Comparison of ENCODE assay signal across 20 cellular contexts in genomic region chr1:27759236-27759635, GRCh38. TPM values are rescaled to one million over a fixed set of nuclear protein-coding genes. Genes with fewer than 3 reads are reported as not detected.
DNase-seq lines count a peak whose midpoint lies in the region; ATAC-seq and TF ChIP-seq lines count a peak whose summit lies in the region.
"Had no signal": no experiment of that assay in that cellular context is flagged by ENCODE, and none has a peak within 500 bp of the region (broad histone marks: within the 10 kb centered on the region; RNA-seq: fewer than 3 reads in every experiment).

No MANE protein-coding gene starts in this region.

- peak overlapping the region; percentile 41 for H3K27ac Mint-ChIP-seq in T-helper 17 cell
- peak overlapping the region; percentile 6 for H3K27ac Mint-ChIP-seq in stimulated activated effector memory CD8-positive, alpha-beta T cell treated with anti-CD3 and anti-CD28 coated beads, Interleukin-12 subunit alpha, Interleukin-12 subunit beta, amount 100 ng/mL, for 72 hours
- H3K27ac Mint-ChIP-seq: B cell; CD4-positive, alpha-beta T cell; CD8-positive, alpha-beta T cell had no signal

- H3K27ac ChIP-seq in SK-N-SH (ENCODE audit: low read depth in 2 of 2, low read length in 1 of 2) (peak overlapping the region in 1 of 2 experiments; percentile 79; a peak in 2 of 4 replicates), prostate gland (no peak overlapping the region)
- H3K27ac ChIP-seq: 22Rv1; A549; BLaER1 treated with 17β-estradiol and CSF1 and Interleukin-3, amounts not matched to agents 10 nM and 100 nM; C4-2B had no signal

- H3K4me2 ChIP-seq in SK-N-SH = no peak overlapping the region
- H3K4me2 ChIP-seq: A549; BLaER1 treated with 17β-estradiol and CSF1 and Interleukin-3, amounts not matched to agents 10 nM and 100 nM had no signal

- TF ChIP-seq RAD21 in SK-N-SH (IDR thresholded peaks at IDR 0.05; ENCODE audit: low read length) = no peak; the same call in 1 of the 2 replicates

- H3K79me2 ChIP-seq in SK-N-SH (ENCODE audit: insufficient read depth) = no peaks in the 10 kb centered on the region

- H3K4me3 ChIP-seq in SK-N-SH (ENCODE audit: low read depth in 2 of 2, low read length in 1 of 2) (no peak overlapping the region), mucosa of descending colon (no peak overlapping the region), prostate gland (no peak overlapping the region)
- H3K4me3 ChIP-seq: A549; BLaER1 treated with 17β-estradiol and CSF1 and Interleukin-3, amounts not matched to agents 10 nM and 100 nM; GM12878 had no signal

- H3K9me2 ChIP-seq in SK-N-SH = no peaks in the 10 kb centered on the region

- peaks cover 4% of the 10 kb centered on the region for H3K36me3 Mint-ChIP-seq in T-helper 17 cell (ENCODE audit: low read depth)
- peaks cover 69% of the 10 kb centered on the region for H3K36me3 Mint-ChIP-seq in stimulated activated effector memory CD8-positive, alpha-beta T cell treated with anti-CD3 and anti-CD28 coated beads, Interleukin-12 subunit alpha, Interleukin-12 subunit beta, amount 100 ng/mL, for 72 hours

- intact Hi-C loops in mucosa of descending colon (cut with DNase I, micrococcal nuclease) (no loop called here), prostate gland (cut with DNase I) (no loop called here)

- peaks cover 0 to 38% of the 10 kb centered on the region in 2 experiments for H3K36me3 ChIP-seq in SK-N-SH (replicated peaks in 1 of 2; ENCODE audit: control insufficient read depth in 1 of 2, insufficient read depth in 2 of 2, low read length in 1 of 2)
- H3K36me3 ChIP-seq in mucosa of descending colon (ENCODE audit: low read depth) = no peaks in the 10 kb centered on the region
- no peaks in the 10 kb centered on the region for H3K36me3 ChIP-seq in prostate gland

- POLR2A ChIA-PET in SK-N-SH (lab: Yijun Ruan, JAX) = interaction anchor here (0.7 to 2.9 kb wide), 5 partner anchors 14 to 101 kb away, joined by 3 to 19 read pairs (median 5); partner anchors contain the start of genes FAM76A, IFI6, PPP1R8 and STX12

- H3K9me3 Mint-ChIP-seq in stimulated activated effector memory CD8-positive, alpha-beta T cell treated with anti-CD3 and anti-CD28 coated beads, Interleukin-12 subunit alpha, Interleukin-12 subunit beta, amount 100 ng/mL, for 72 hours = no peaks in the 10 kb centered on the region
- H3K9me3 Mint-ChIP-seq: CD4-positive, alpha-beta T cell; CD8-positive, alpha-beta T cell had no signal

- no peaks in the 10 kb centered on the region for H3K27me3 Mint-ChIP-seq in T-helper 17 cell
- H3K27me3 Mint-ChIP-seq: B cell; CD4-positive, alpha-beta T cell had no signal

- H3K9ac ChIP-seq in SK-N-SH = no peak overlapping the region
- H3K9ac ChIP-seq: BLaER1 treated with 17β-estradiol and CSF1 and Interleukin-3, amounts not matched to agents 10 nM and 100 nM had no signal

- WGBS in SK-N-SH (ENCODE audit: low lambda C conversion rate) = 48% methylated on average over 2 of the region's 2 CpGs
- 88% methylated on average over 2 of the region's 2 CpGs for WGBS in prostate gland

- H4K20me1 ChIP-seq in SK-N-SH (ENCODE audit: insufficient read depth) = no peaks in the 10 kb centered on the region
- H4K20me1 ChIP-seq: BLaER1 treated with 17β-estradiol and CSF1 and Interleukin-3, amounts not matched to agents 10 nM and 100 nM had no signal

- CTCF ChIA-PET in SK-N-SH (lab: Yijun Ruan, JAX) = interaction anchor here (0.8 to 3.3 kb wide), 5 partner anchors 9 to 115 kb away, joined by 3 to 13 read pairs (median 6); partner anchors contain the start of gene STX12

- TF ChIP-seq CTCF in SK-N-SH (IDR thresholded peaks at IDR 0.05) (no peak), mucosa of descending colon (IDR thresholded peaks at IDR 0.05) (no peak), prostate gland (IDR thresholded peaks at IDR 0.05) (no peak)

- peaks cover 4% of the 10 kb centered on the region for H3F3A ChIP-seq in SK-N-SH (replicated peaks; ENCODE audit: insufficient read depth)

- no peak for TF ChIP-seq POLR2A in prostate gland (IDR thresholded peaks at IDR 0.05)

- TF ChIP-seq EP300 in SK-N-SH (IDR thresholded peaks at IDR 0.05; ENCODE audit: borderline replicate concordance in 1 of 2, low read depth in 1 of 2, low read length in 1 of 2) = peak in 1 of 2 experiments; percentile 89; a peak in 2 of 4 replicates

- no peak overlapping the region for H2AFZ ChIP-seq in SK-N-SH (ENCODE audit: low read depth)

- H3K9me3 ChIP-seq in SK-N-SH (no peaks in the 10 kb centered on the region), T-helper 17 cell (ENCODE audit: control insufficient read depth, low read length, poor library complexity, severe bottlenecking) (no peaks in the 10 kb centered on the region), mucosa of descending colon (no peaks in the 10 kb centered on the region), prostate gland (no peaks in the 10 kb centered on the region)
- H3K9me3 ChIP-seq: A549; BLaER1 treated with 17β-estradiol and CSF1 and Interleukin-3, amounts not matched to agents 10 nM and 100 nM; Caco-2 had no signal

- H3K27me3 ChIP-seq in SK-N-SH (ENCODE audit: insufficient read depth) (no peaks in the 10 kb centered on the region), prostate gland (replicated peaks; ENCODE audit: insufficient read depth) (no peaks in the 10 kb centered on the region)
- H3K27me3 ChIP-seq: BLaER1 treated with 17β-estradiol and CSF1 and Interleukin-3, amounts not matched to agents 10 nM and 100 nM had no signal

- DNase-seq in SK-N-SH (peak; percentile 64), T-helper 17 cell (no peak), DMS79 treated with DMSO at 0.1 percent for 48 hours (lab: John Stamatoyannopoulos, UW) (no peak), mucosa of descending colon (no peak), prostate gland (ENCODE audit: low spot score) (no peak)
- DNase-seq in stimulated activated effector memory CD8-positive, alpha-beta T cell treated with anti-CD3 and anti-CD28 coated beads, Interleukin-12 subunit alpha, Interleukin-12 subunit beta, amount 100 ng/mL, for 72 hours (ENCODE audit: low spot score in 2 of 2) = no peak
- DNase-seq: AML-193; Caco-2; Calu3; CD4-positive, alpha-beta T cell; CD8-positive, alpha-beta T cell; DND-41; EL; GDM1 had no signal

- H3K4me1 Mint-ChIP-seq in T-helper 17 cell = peaks cover 2% of the 10 kb centered on the region
- no peaks in the 10 kb centered on the region for H3K4me1 Mint-ChIP-seq in stimulated activated effector memory CD8-positive, alpha-beta T cell treated with anti-CD3 and anti-CD28 coated beads, Interleukin-12 subunit alpha, Interleukin-12 subunit beta, amount 100 ng/mL, for 72 hours
- H3K4me1 Mint-ChIP-seq: B cell had no signal

- ATAC-seq in T-helper 17 cell = no peak
- ATAC-seq in stimulated activated effector memory CD8-positive, alpha-beta T cell treated with anti-CD3 and anti-CD28 coated beads, Interleukin-12 subunit alpha, Interleukin-12 subunit beta, amount 100 ng/mL, for 72 hours = no peak
- no peak for ATAC-seq in mucosa of descending colon
- ATAC-seq: A549; CD8-positive, alpha-beta T cell; GM12878 had no signal

- no peak overlapping the region for H3K4me3 Mint-ChIP-seq in T-helper 17 cell
- H3K4me3 Mint-ChIP-seq in stimulated activated effector memory CD8-positive, alpha-beta T cell treated with anti-CD3 and anti-CD28 coated beads, Interleukin-12 subunit alpha, Interleukin-12 subunit beta, amount 100 ng/mL, for 72 hours = no peak overlapping the region
- H3K4me3 Mint-ChIP-seq: B cell; CD4-positive, alpha-beta T cell; CD8-positive, alpha-beta T cell had no signal

- H3K4me1 ChIP-seq in SK-N-SH (ENCODE audit: control insufficient read depth in 1 of 2, insufficient read depth in 2 of 2, low read depth in 1 of 2, low read length in 1 of 2) (peaks cover 0 to 16% of the 10 kb centered on the region in 2 experiments; a peak in 2 of 4 replicates), mucosa of descending colon (ENCODE audit: low read depth) (no peaks in the 10 kb centered on the region), prostate gland (replicated peaks) (no peaks in the 10 kb centered on the region)
- H3K4me1 ChIP-seq: A549; BLaER1 treated with 17β-estradiol and CSF1 and Interleukin-3, amounts not matched to agents 10 nM and 100 nM; Caco-2 had no signal

TF ChIP-seq in SK-N-SH, 30 proteins besides CTCF, POLR2A, EP300 and RAD21:
- TF ChIP-seq RCOR1 (IDR thresholded peaks at IDR 0.05; ENCODE audit: low read length) (peak; percentile 90), TEAD4 (IDR thresholded peaks at IDR 0.05; ENCODE audit: borderline replicate concordance, insufficient read depth) (no peak), YY1 (IDR thresholded peaks at IDR 0.05; ENCODE audit: low read depth) (no peak), GATA2 (CRISPR knock-in tag; IDR thresholded peaks at IDR 0.05) (peak; percentile 83), PBX3 (IDR thresholded peaks at IDR 0.05) (no peak), FOXJ3 (CRISPR knock-in tag; IDR thresholded peaks at IDR 0.05) (0 out of 2 replicates have a peak, but pooled peaks have one; percentile 42), ELF1 (IDR thresholded peaks at IDR 0.05) (no peak), MEF2A (IDR thresholded peaks at IDR 0.05; ENCODE audit: borderline replicate concordance, low read depth) (no peak), TCF12 (IDR thresholded peaks at IDR 0.05) (peak; percentile 54), NRF1 (IDR thresholded peaks at IDR 0.05; ENCODE audit: low read depth, low read length) (no peak), CHD2 (IDR thresholded peaks at IDR 0.05; ENCODE audit: low read length, partially characterized antibody) (peak; percentile 83)

RNA-seq across cellular contexts. Expression of gene STX12, which starts 13.8 kb away (rescaled TPM):
- 12.4 and 12.9 TPM in 2 replicates for polyA plus RNA-seq in SK-N-SH (2012; rRNA removed)
- polyA plus RNA-seq in SK-N-SH (2012; cell fraction: cytosol; rRNA removed) = 17.9 and 20.8 TPM in 2 replicates
- 13.6 and 23.4 TPM in 2 replicates for polyA plus RNA-seq in SK-N-SH (2012; cell fraction: nucleus; rRNA removed)
- total RNA-seq in T-helper 17 cell (10 to 100 TPM; 23.4 to 27.7 TPM), mucosa of descending colon (10 to 100 TPM; 58.1 to 64.9 (median 61.8) TPM), prostate gland (10 to 100 TPM; 53.1 to 64.9 TPM)

RNA-seq across cellular contexts. Expression of gene FAM76A, which starts 33.5 kb away (rescaled TPM):
- 2.9 and 4.2 TPM in 2 replicates for polyA plus RNA-seq in SK-N-SH (2012; rRNA removed)
- polyA plus RNA-seq in SK-N-SH (2012; cell fraction: cytosol; rRNA removed) = 2.5 and 2.6 TPM in 2 replicates
- 2.7 and 6.0 TPM in 2 replicates for polyA plus RNA-seq in SK-N-SH (2012; cell fraction: nucleus; rRNA removed)
- total RNA-seq in T-helper 17 cell = 10 to 100 TPM; 17.7 to 25.9 TPM
- total RNA-seq in mucosa of descending colon = 10 to 100 TPM; 10.6 to 17.5 (median 14.0) TPM
- total RNA-seq in prostate gland = 10 to 100 TPM in 1 of 2 donors, 1 to 10 TPM in 1; 7.8 to 18.5 TPM
